Comparison of ENCODE assay signal across 10 cellular contexts in the genomic region with DNA sequence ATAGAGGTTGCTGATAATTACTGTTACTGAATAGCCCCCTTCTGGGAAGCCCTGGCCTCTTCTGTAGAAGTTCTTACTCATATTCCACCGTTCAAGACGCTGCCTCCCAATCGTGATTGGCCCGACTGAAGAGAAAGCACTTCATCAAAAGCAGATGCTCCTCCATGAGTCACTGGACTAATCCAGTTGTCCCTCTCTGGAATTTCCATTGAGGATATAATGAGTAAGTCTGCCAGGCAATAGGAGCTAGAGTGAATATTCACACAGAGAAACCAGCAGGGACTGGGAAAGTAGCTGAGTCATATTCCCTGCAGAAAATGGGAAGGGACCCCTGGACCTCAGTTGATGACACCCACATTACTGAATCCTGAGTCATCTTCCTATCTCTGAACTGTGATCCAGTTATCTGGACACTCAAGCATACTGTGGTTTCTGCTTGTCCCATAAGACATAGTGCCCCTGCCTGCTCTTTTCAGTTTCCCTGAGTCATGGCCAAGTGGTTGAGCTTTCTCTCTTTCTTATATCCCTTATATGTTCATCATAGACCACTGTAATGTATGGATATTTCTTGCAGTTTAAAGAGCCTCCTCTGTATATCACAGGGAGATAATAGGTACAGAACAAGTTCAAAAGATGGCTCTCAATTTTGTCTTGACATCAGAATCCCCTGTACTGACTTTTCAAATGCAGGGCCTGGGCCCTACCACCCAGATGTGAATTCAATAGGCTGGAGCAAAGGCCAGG.
DNase-seq lines count a peak whose midpoint lies in the region; FAIRE-seq and TF ChIP-seq lines count a peak whose summit lies in the region.
"Had no signal": no experiment of that assay in that cellular context is flagged by ENCODE, and none has a peak within 500 bp of the region (broad histone marks: within the 10 kb centered on the region; RNA-seq: fewer than 3 reads in every experiment).

No MANE protein-coding gene starts in this region.

- no peaks in the 10 kb centered on the region for H3K36me3 ChIP-seq in HUES64 (ENCODE audit: insufficient read depth, low read length)
- H3K36me3 ChIP-seq in astrocyte (ENCODE audit: insufficient read depth, low read length), result no peaks in the 10 kb centered on the region
- no peaks in the 10 kb centered on the region for H3K36me3 ChIP-seq in keratinocyte (ENCODE audit: control insufficient read depth in 2 of 2, extremely low read depth in 1 of 2, insufficient read depth in 2 of 2, low read length in 2 of 2)
- no peaks in the 10 kb centered on the region for H3K36me3 ChIP-seq in Peyer's patch

- peaks cover 28% of the 10 kb centered on the region for H3K4me1 ChIP-seq in HUES64 (ENCODE audit: insufficient read depth, low read length)
- H3K4me1 ChIP-seq in astrocyte (ENCODE audit: insufficient read depth, low read length), result peaks cover 28% of the 10 kb centered on the region
- H3K4me1 ChIP-seq in keratinocyte (ENCODE audit: control insufficient read depth, extremely low read depth, insufficient read depth, low read length), result peaks cover 18% of the 10 kb centered on the region
- no peaks in the 10 kb centered on the region for H3K4me1 ChIP-seq in Peyer's patch

- peaks cover 47% of the 10 kb centered on the region for H3K4me1 Mint-ChIP-seq in astrocyte (ENCODE audit: low read depth, unreplicated experiment)
- H3K4me1 Mint-ChIP-seq: central memory CD8-positive, alpha-beta T cell; IgD-negative memory B cell had no signal

- H3K27me3 ChIP-seq in HUES64 (ENCODE audit: insufficient read depth, low read length) (no peaks in the 10 kb centered on the region), astrocyte (ENCODE audit: insufficient read depth, low read length) (no peaks in the 10 kb centered on the region), keratinocyte (ENCODE audit: control insufficient read depth, extremely low read depth, insufficient read depth, low read length) (no peaks in the 10 kb centered on the region), Peyer's patch (no peaks in the 10 kb centered on the region)

- WGBS in HUES64, result 69% methylated on average over 4 of the region's 4 CpGs

- no peak for TF ChIP-seq POLR2A in Peyer's patch (IDR thresholded peaks at IDR 0.05)

- peak; percentile 98 for FAIRE-seq in astrocyte (lab: Jason Lieb, UNC)
- FAIRE-seq in keratinocyte (lab: Jason Lieb, UNC), result peak; percentile 99

- H3K36me3 Mint-ChIP-seq in astrocyte (ENCODE audit: low read depth, unreplicated experiment), result no peaks in the 10 kb centered on the region
- H3K36me3 Mint-ChIP-seq: IgD-negative memory B cell had no signal

- H3K27ac Mint-ChIP-seq in astrocyte (ENCODE audit: unreplicated experiment), result peak overlapping the region; percentile 100
- H3K27ac Mint-ChIP-seq: IgD-negative memory B cell had no signal

- peak; percentile 79 for DNase-seq in AG08396 (ENCODE audit: low spot score)
- peak; percentile 100 for DNase-seq in astrocyte (ENCODE audit: low read depth)
- peak; percentile 95 for DNase-seq in keratinocyte (ENCODE audit: low read depth, low spot score)
- no peak for DNase-seq in occipital lobe (lab: John Stamatoyannopoulos, UW)
- no peak for DNase-seq in NCI-H526 treated with DMSO at 0.1 percent for 48 hours (lab: John Stamatoyannopoulos, UW)
- no peak for DNase-seq in Peyer's patch
- DNase-seq in NCI-H2107 (lab: John Stamatoyannopoulos, UW), result no peak

- no peaks in the 10 kb centered on the region for H3K9me1 ChIP-seq in keratinocyte (ENCODE audit: control insufficient read depth, extremely low read depth, insufficient read depth, low read length)

- H2AFZ ChIP-seq in astrocyte (ENCODE audit: low read depth, low read length) (no peak overlapping the region), keratinocyte (ENCODE audit: control insufficient read depth, low read length) (no peak overlapping the region)

- H3K79me2 ChIP-seq in astrocyte (ENCODE audit: insufficient read depth, low read length) (no peaks in the 10 kb centered on the region), keratinocyte (ENCODE audit: control insufficient read depth, insufficient read depth, low read length) (no peaks in the 10 kb centered on the region)

- no peaks in the 10 kb centered on the region for H3K27me3 Mint-ChIP-seq in astrocyte (ENCODE audit: low read depth, unreplicated experiment)
- H3K27me3 Mint-ChIP-seq: central memory CD8-positive, alpha-beta T cell; IgD-negative memory B cell had no signal

- dilution Hi-C loops in keratinocyte (cut with MboI; ENCODE audit: extremely low pct_ligation_motif_present, low sequenced_read_pairs), result no loop called here

- peak overlapping the region; percentile 11; the same call in 1 of the 2 replicates for H3K27ac ChIP-seq in HUES64 (ENCODE audit: low read depth, low read length)
- H3K27ac ChIP-seq in astrocyte (ENCODE audit: low read depth, low read length), result peak overlapping the region; percentile 89
- H3K27ac ChIP-seq in keratinocyte (ENCODE audit: control insufficient read depth, insufficient read depth, low read length), result peak overlapping the region; percentile 70
- H3K27ac ChIP-seq in Peyer's patch, result no peak overlapping the region

- H3K4me2 ChIP-seq in astrocyte (ENCODE audit: low read length) (peak overlapping the region; percentile 40), keratinocyte (ENCODE audit: control insufficient read depth, extremely low read depth, insufficient read depth, low read depth, low read length) (peak overlapping the region; percentile 52)

- H3K4me3 ChIP-seq in HUES64 (ENCODE audit: low read length) (no peak overlapping the region), astrocyte (ENCODE audit: insufficient read depth, low read depth, low read length) (no peak overlapping the region), keratinocyte (ENCODE audit: control insufficient read depth in 2 of 3, extremely low read depth in 1 of 3, insufficient read depth in 2 of 3, low read depth in 1 of 3, low read length in 3 of 3) (peak overlapping the region in 1 of 3 experiments; percentile 17), Peyer's patch (no peak overlapping the region)

- H3K4me3 Mint-ChIP-seq in astrocyte (ENCODE audit: unreplicated experiment), result peak overlapping the region; percentile 11
- H3K4me3 Mint-ChIP-seq: central memory CD8-positive, alpha-beta T cell; IgD-negative memory B cell had no signal

- H3K9me3 ChIP-seq in HUES64 (ENCODE audit: insufficient read depth, low read depth, low read length) (no peaks in the 10 kb centered on the region), astrocyte (ENCODE audit: insufficient read depth, low read depth, low read length) (no peaks in the 10 kb centered on the region), keratinocyte (ENCODE audit: control insufficient read depth, low read depth, low read length) (no peaks in the 10 kb centered on the region), Peyer's patch (no peaks in the 10 kb centered on the region)

- H3K9me3 Mint-ChIP-seq in astrocyte (ENCODE audit: unreplicated experiment), result peaks cover 1% of the 10 kb centered on the region
- H3K9me3 Mint-ChIP-seq: central memory CD8-positive, alpha-beta T cell had no signal

- no peaks in the 10 kb centered on the region for H4K20me1 ChIP-seq in astrocyte (ENCODE audit: insufficient read depth, low read length)
- H4K20me1 ChIP-seq in keratinocyte (ENCODE audit: control insufficient read depth, extremely low read depth, insufficient read depth, low read length), result no peaks in the 10 kb centered on the region

- H3K9ac ChIP-seq in HUES64 (ENCODE audit: low read depth, low read length), result no peak overlapping the region
- peak overlapping the region; percentile 47 for H3K9ac ChIP-seq in astrocyte (ENCODE audit: low read length)
- no peak overlapping the region for H3K9ac ChIP-seq in keratinocyte (ENCODE audit: control insufficient read depth, extremely low read depth, insufficient read depth, low read length)

- TF ChIP-seq CTCF in astrocyte (IDR thresholded peaks at IDR 0.05; ENCODE audit: insufficient read depth, low read depth, low read length), result no peak
- no peak for TF ChIP-seq CTCF in keratinocyte (optimal IDR thresholded peaks at IDR 0.05 in 1 of 3, IDR thresholded peaks at IDR 0.05 in 1 of 3, conservative IDR thresholded peaks at IDR 0.05 in 1 of 3; ENCODE audit: extremely low read depth in 1 of 3, insufficient read depth in 2 of 3, low read length in 3 of 3)
- TF ChIP-seq CTCF in Peyer's patch (IDR thresholded peaks at IDR 0.05), result no peak

Comparison
In these comparisons a context has a peak if more than half of its experiments do, and no peak if none do; other contexts are left out.
1. DNase-seq: peak in AG08396 (single experiment), astrocyte (single experiment) and keratinocyte (single experiment); none in occipital lobe (single experiment), NCI-H526 treated with DMSO at 0.1 percent for 48 hours (single experiment), Peyer's patch (0 of 3) and NCI-H2107 (single experiment).
2. H3K27ac ChIP-seq: peak in HUES64 (single experiment), astrocyte (single experiment) and keratinocyte (single experiment); none in Peyer's patch (0 of 4).